ENCODE assay signal across 26 cellular contexts in genomic region chr2:238716585-238716984, GRCh38.
"Had no signal": no experiment of that assay in that cellular context is flagged by ENCODE, and none has a peak within 500 bp of the region (broad histone marks: within the 10 kb centered on the region; RNA-seq: fewer than 3 reads in every experiment).

No MANE protein-coding gene starts in this region.

- H3K4me3 Mint-ChIP-seq: activated B cell treated with CpG ODN at 0.5 μM for 24 hours; activated CD4-positive, alpha-beta T cell treated with anti-CD3 and anti-CD28 coated beads, Interleukin-2, amount 10 ng/mL, durations not matched to agents 24 days and 14 days; activated CD8-positive, alpha-beta memory T cell treated with anti-CD3 and anti-CD28 coated beads, Interleukin-2, amount 10 ng/mL, durations not matched to agents 7 days and 5 days; activated naive CD4-positive, alpha-beta T cell treated with anti-CD3 and anti-CD28 coated beads for 36 hours; activated naive CD8-positive, alpha-beta T cell; activated T-cell treated with anti-CD3 and anti-CD28 coated beads, Interleukin-2, amount 50 U/mL, for 24 hours; activated T-helper 1 cell treated with anti-CD3 and anti-CD28 coated beads, Interleukin-12 subunit alpha, Interleukin-12 subunit beta, Interleukin-2, Interleukin-4 antibody, amounts not matched to agents 30 ng/mL and 10 ng/mL and 1 ng/mL, durations not matched to agents 14 hours and 24 hours and 36 hours; T-helper 17 cell had no signal

- H3K4me1 Mint-ChIP-seq: activated B cell treated with CpG ODN at 0.5 μM for 24 hours; activated CD4-positive, alpha-beta T cell treated with anti-CD3 and anti-CD28 coated beads, Interleukin-2, amount 10 ng/mL, durations not matched to agents 24 days and 14 days; activated CD8-positive, alpha-beta memory T cell treated with anti-CD3 and anti-CD28 coated beads, Interleukin-2, amount 10 ng/mL, durations not matched to agents 7 days and 5 days; T-helper 17 cell had no signal

- DNase-seq: activated B cell treated with CpG ODN at 0.5 μM for 24 hours; activated CD4-positive, alpha-beta T cell treated with anti-CD3 and anti-CD28 coated beads for 1 hour; activated CD4-positive, alpha-beta T cell treated with anti-CD3 and anti-CD28 coated beads, Interleukin-2, amount 50 U/mL, for 48 hours; activated CD8-positive, alpha-beta memory T cell treated with anti-CD3 and anti-CD28 coated beads, Interleukin-2, amount 10 ng/mL, durations not matched to agents 7 days and 5 days; activated effector memory CD4-positive, alpha-beta T cell treated with anti-CD3 and anti-CD28 coated beads, Interleukin-2, amount 50 U/mL, for 16 hours; activated naive CD4-positive, alpha-beta T cell treated with anti-CD3 and anti-CD28 coated beads for 36 hours; activated T-cell treated with anti-CD3 and anti-CD28 coated beads, Interleukin-2, amount 50 U/mL, for 24 hours; amygdala; brain microvascular endothelial cell; Karpas-422; MM.1S; NCI-H1105; NCI-H1436; NCI-H1694 treated with DMSO at 0.1 percent for 48 hours; NCI-H2029 treated with DMSO at 0.1 percent for 48 hours; NCI-H345; NCI-H510A; NCI-H526 treated with DMSO at 0.1 percent for 48 hours; NCI-H82; SIG-M5; T-helper 17 cell; T-helper 9 cell had no signal

- H3K27me3 ChIP-seq: brain microvascular endothelial cell, cardiac muscle cell had no signal

- H3K36me3 Mint-ChIP-seq: activated CD8-positive, alpha-beta memory T cell treated with anti-CD3 and anti-CD28 coated beads, Interleukin-2, amount 10 ng/mL, durations not matched to agents 7 days and 5 days; activated naive CD8-positive, alpha-beta T cell had no signal

- H3K9me3 Mint-ChIP-seq: activated CD4-positive, alpha-beta T cell treated with anti-CD3 and anti-CD28 coated beads, Interleukin-2, amount 10 ng/mL, durations not matched to agents 24 days and 14 days; activated naive CD4-positive, alpha-beta T cell treated with anti-CD3 and anti-CD28 coated beads for 36 hours; activated T-cell treated with anti-CD3 and anti-CD28 coated beads, Interleukin-2, amount 50 U/mL, for 24 hours; activated T-helper 1 cell treated with anti-CD3 and anti-CD28 coated beads, Interleukin-12 subunit alpha, Interleukin-12 subunit beta, Interleukin-2, Interleukin-4 antibody, amounts not matched to agents 30 ng/mL and 10 ng/mL and 1 ng/mL, durations not matched to agents 14 hours and 24 hours and 36 hours had no signal

- H3K27ac Mint-ChIP-seq: activated B cell treated with CpG ODN at 0.5 μM for 24 hours; activated CD4-positive, alpha-beta T cell treated with anti-CD3 and anti-CD28 coated beads, Interleukin-2, amount 10 ng/mL, durations not matched to agents 24 days and 14 days; activated CD8-positive, alpha-beta memory T cell treated with anti-CD3 and anti-CD28 coated beads, Interleukin-2, amount 10 ng/mL, durations not matched to agents 7 days and 5 days; activated naive CD4-positive, alpha-beta T cell treated with anti-CD3 and anti-CD28 coated beads for 36 hours; activated naive CD8-positive, alpha-beta T cell; activated T-cell treated with anti-CD3 and anti-CD28 coated beads, Interleukin-2, amount 50 U/mL, for 24 hours; activated T-helper 1 cell treated with anti-CD3 and anti-CD28 coated beads, Interleukin-12 subunit alpha, Interleukin-12 subunit beta, Interleukin-2, Interleukin-4 antibody, amounts not matched to agents 30 ng/mL and 10 ng/mL and 1 ng/mL, durations not matched to agents 14 hours and 24 hours and 36 hours; T-helper 17 cell had no signal

- H3K36me3 ChIP-seq: brain microvascular endothelial cell, cardiac muscle cell had no signal

- H3K27ac ChIP-seq: brain microvascular endothelial cell, cardiac muscle cell had no signal

- H3K4me3 ChIP-seq: cardiac muscle cell had no signal
